In the genomic region with DNA sequence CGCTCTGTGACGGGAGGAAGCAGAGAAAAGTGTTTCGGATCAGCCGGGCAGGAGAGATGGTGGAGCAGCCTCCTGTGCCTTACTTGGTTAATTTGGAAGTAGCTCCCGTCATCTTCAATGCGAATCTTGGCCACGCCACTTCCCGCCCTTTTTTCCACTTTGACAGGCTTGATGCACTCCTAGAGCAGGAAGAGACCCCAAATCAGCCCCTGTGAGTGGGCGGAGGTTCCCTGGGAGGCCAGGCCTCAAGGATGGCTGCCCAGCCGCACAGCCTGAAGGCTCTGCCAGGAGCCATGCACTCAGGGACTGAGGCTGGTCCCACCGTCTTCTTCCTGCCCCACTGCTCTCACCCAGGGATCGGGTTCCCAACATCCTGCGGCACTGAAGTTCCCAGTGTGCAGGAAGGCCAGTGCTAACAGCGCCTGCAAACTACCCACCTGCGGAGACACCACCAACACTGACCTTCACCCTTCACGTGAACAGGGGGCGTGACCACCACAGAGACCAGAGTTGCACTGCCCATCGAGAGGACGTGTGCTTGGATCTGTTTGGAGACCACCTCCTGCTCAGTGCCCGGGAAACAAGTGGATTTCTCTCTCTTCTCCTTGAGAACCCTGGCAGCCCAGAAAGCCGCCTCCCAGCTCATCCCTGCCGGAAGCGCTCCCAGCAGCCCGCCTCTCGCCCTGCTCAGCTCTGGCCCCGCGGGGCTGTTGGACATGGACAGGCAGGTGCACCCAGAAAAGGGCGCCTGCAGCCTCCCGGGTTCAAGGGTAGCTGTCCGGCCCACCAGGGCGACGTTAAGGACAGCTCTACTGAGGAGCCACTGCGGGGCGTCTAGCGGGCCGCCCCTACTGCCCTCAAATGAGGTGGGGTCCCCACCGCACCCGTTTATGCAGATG, we compare ENCODE assay signal across 8 cellular contexts. TPM values are rescaled to one million over a fixed set of nuclear protein-coding genes. Genes with fewer than 3 reads are reported as not detected.
DNase-seq lines count a peak whose midpoint lies in the region; ATAC-seq lines count a peak whose summit lies in the region.

No MANE protein-coding gene starts in this region.

- H3K36me3 Mint-ChIP-seq in activated T-helper 17 cell treated with anti-CD3 and anti-CD28 coated beads, Interleukin-2, amount 50 U/mL, for 72 hours (ENCODE audit: low read depth): peaks cover 44% of the 10 kb centered on the region
- H3K36me3 Mint-ChIP-seq in stimulated activated naive B cell treated with anti-CD40 and anti-IgM and Interleukin-4, amounts not matched to agents 10 μg/mL and 1 μg/mL and 100 μg/mL, for 72 hours: peaks cover 18 to 26% of the 10 kb centered on the region in 2 donors

- H3K4me1 ChIP-seq in HUES6 (ENCODE audit: control insufficient read depth, insufficient read depth, low read length): peaks cover 11% of the 10 kb centered on the region
- H3K4me1 ChIP-seq in iPS-18a (ENCODE audit: control insufficient read depth, low read depth, low read length): no peaks in the 10 kb centered on the region

- H3K27ac ChIP-seq in HUES6 (ENCODE audit: low read depth, low read length) (no peak overlapping the region), iPS-18a (ENCODE audit: low read length) (no peak overlapping the region)

- H3K27ac Mint-ChIP-seq in activated T-helper 17 cell treated with anti-CD3 and anti-CD28 coated beads, Interleukin-2, amount 50 U/mL, for 72 hours: no peak overlapping the region
- H3K27ac Mint-ChIP-seq in stimulated activated naive B cell treated with anti-CD40 and anti-IgM and Interleukin-4, amounts not matched to agents 10 μg/mL and 1 μg/mL and 100 μg/mL, for 72 hours: peak overlapping the region; percentile 91

- peak overlapping the region; percentile 56 for H3K9ac ChIP-seq in HUES6 (ENCODE audit: low read length)
- peak overlapping the region; percentile 62 for H3K9ac ChIP-seq in iPS-18a (ENCODE audit: low read length)

- no peak for ATAC-seq in activated T-helper 17 cell treated with anti-CD3 and anti-CD28 coated beads, Interleukin-2, amount 50 U/mL, for 72 hours (replicated peaks)
- ATAC-seq in stimulated activated naive B cell treated with anti-CD40 and anti-IgM and Interleukin-4, amounts not matched to agents 10 μg/mL and 1 μg/mL and 100 μg/mL, for 72 hours (replicated peaks): peak in 1 of 2 donors; percentile 2
- ATAC-seq in HG03457 (IDR thresholded peaks at IDR 0.05; ENCODE audit: unreplicated experiment): no peak

- H3K9me3 ChIP-seq in HUES6 (ENCODE audit: control insufficient read depth, insufficient read depth, low read depth, low read length) (no peaks in the 10 kb centered on the region), iPS-18a (ENCODE audit: control insufficient read depth, low read depth, low read length) (no peaks in the 10 kb centered on the region)

- H3K4me3 ChIP-seq in HUES6 (ENCODE audit: low read depth, low read length) (peak overlapping the region; percentile 97), iPS-18a (ENCODE audit: low read length) (peak overlapping the region; percentile 75)

- H3K4me3 Mint-ChIP-seq in activated T-helper 17 cell treated with anti-CD3 and anti-CD28 coated beads, Interleukin-2, amount 50 U/mL, for 72 hours: peak overlapping the region; percentile 68
- peak overlapping the region; percentile 84 to 89 for H3K4me3 Mint-ChIP-seq in stimulated activated naive B cell treated with anti-CD40 and anti-IgM and Interleukin-4, amounts not matched to agents 10 μg/mL and 1 μg/mL and 100 μg/mL, for 72 hours

- no peak for DNase-seq in stimulated activated naive B cell treated with anti-CD40 and anti-IgM and Interleukin-4, amounts not matched to agents 10 μg/mL and 1 μg/mL and 100 μg/mL, for 72 hours
- no peak for DNase-seq in NCI-H1694 treated with DMSO at 0.1 percent for 48 hours (lab: John Stamatoyannopoulos, UW)
- DNase-seq in Kasumi-1 (lab: John Stamatoyannopoulos, UW): no peak
- no peak for DNase-seq in SW 1271 (lab: John Stamatoyannopoulos, UW)

- H3K4me1 Mint-ChIP-seq in activated T-helper 17 cell treated with anti-CD3 and anti-CD28 coated beads, Interleukin-2, amount 50 U/mL, for 72 hours: peaks cover 11% of the 10 kb centered on the region
- H3K4me1 Mint-ChIP-seq in stimulated activated naive B cell treated with anti-CD40 and anti-IgM and Interleukin-4, amounts not matched to agents 10 μg/mL and 1 μg/mL and 100 μg/mL, for 72 hours: peaks cover 14 to 38% of the 10 kb centered on the region in 2 donors

- H3K36me3 ChIP-seq in HUES6 (ENCODE audit: control insufficient read depth, insufficient read depth, low read length) (peaks cover 25% of the 10 kb centered on the region), iPS-18a (ENCODE audit: control insufficient read depth, low read depth, low read length) (peaks cover 5% of the 10 kb centered on the region)

- H3K27me3 ChIP-seq in HUES6 (ENCODE audit: control insufficient read depth, insufficient read depth, low read length) (no peaks in the 10 kb centered on the region), iPS-18a (ENCODE audit: control insufficient read depth, insufficient read depth, low read length) (no peaks in the 10 kb centered on the region)

- H3K27me3 Mint-ChIP-seq in activated T-helper 17 cell treated with anti-CD3 and anti-CD28 coated beads, Interleukin-2, amount 50 U/mL, for 72 hours: no peaks in the 10 kb centered on the region
- H3K27me3 Mint-ChIP-seq in stimulated activated naive B cell treated with anti-CD40 and anti-IgM and Interleukin-4, amounts not matched to agents 10 μg/mL and 1 μg/mL and 100 μg/mL, for 72 hours: no peaks in the 10 kb centered on the region

- H3K9me3 Mint-ChIP-seq in activated T-helper 17 cell treated with anti-CD3 and anti-CD28 coated beads, Interleukin-2, amount 50 U/mL, for 72 hours: no peaks in the 10 kb centered on the region
- H3K9me3 Mint-ChIP-seq in stimulated activated naive B cell treated with anti-CD40 and anti-IgM and Interleukin-4, amounts not matched to agents 10 μg/mL and 1 μg/mL and 100 μg/mL, for 72 hours: no peaks in the 10 kb centered on the region

RNA-seq across cellular contexts. Expression of a gene that starts 1.0 kb away (rescaled TPM):
- 10 to 100 TPM; 39.2 to 47.1 TPM for total RNA-seq in activated T-helper 17 cell treated with anti-CD3 and anti-CD28 coated beads, Interleukin-2, amount 50 U/mL, for 72 hours

RNA-seq across cellular contexts. Expression of a gene that starts 12.9 kb away (rescaled TPM):
- total RNA-seq in activated T-helper 17 cell treated with anti-CD3 and anti-CD28 coated beads, Interleukin-2, amount 50 U/mL, for 72 hours: 10 to 100 TPM in 1 of 2 donors, 1 to 10 TPM in 1; 9.2 to 14.0 TPM

RNA-seq across cellular contexts. Expression of a gene that starts 13.6 kb away (rescaled TPM):
- 1 to 10 TPM; 4.3 to 4.4 TPM for total RNA-seq in activated T-helper 17 cell treated with anti-CD3 and anti-CD28 coated beads, Interleukin-2, amount 50 U/mL, for 72 hours

RNA-seq across cellular contexts. Expression of a gene that starts 18.9 kb away (rescaled TPM):
- total RNA-seq in activated T-helper 17 cell treated with anti-CD3 and anti-CD28 coated beads, Interleukin-2, amount 50 U/mL, for 72 hours: 10 to 100 TPM; 13.5 to 22.4 TPM

RNA-seq across cellular contexts. Expression of a gene that starts 20.7 kb away (rescaled TPM):
- not detected for total RNA-seq in activated T-helper 17 cell treated with anti-CD3 and anti-CD28 coated beads, Interleukin-2, amount 50 U/mL, for 72 hours
